In the genomic region with DNA sequence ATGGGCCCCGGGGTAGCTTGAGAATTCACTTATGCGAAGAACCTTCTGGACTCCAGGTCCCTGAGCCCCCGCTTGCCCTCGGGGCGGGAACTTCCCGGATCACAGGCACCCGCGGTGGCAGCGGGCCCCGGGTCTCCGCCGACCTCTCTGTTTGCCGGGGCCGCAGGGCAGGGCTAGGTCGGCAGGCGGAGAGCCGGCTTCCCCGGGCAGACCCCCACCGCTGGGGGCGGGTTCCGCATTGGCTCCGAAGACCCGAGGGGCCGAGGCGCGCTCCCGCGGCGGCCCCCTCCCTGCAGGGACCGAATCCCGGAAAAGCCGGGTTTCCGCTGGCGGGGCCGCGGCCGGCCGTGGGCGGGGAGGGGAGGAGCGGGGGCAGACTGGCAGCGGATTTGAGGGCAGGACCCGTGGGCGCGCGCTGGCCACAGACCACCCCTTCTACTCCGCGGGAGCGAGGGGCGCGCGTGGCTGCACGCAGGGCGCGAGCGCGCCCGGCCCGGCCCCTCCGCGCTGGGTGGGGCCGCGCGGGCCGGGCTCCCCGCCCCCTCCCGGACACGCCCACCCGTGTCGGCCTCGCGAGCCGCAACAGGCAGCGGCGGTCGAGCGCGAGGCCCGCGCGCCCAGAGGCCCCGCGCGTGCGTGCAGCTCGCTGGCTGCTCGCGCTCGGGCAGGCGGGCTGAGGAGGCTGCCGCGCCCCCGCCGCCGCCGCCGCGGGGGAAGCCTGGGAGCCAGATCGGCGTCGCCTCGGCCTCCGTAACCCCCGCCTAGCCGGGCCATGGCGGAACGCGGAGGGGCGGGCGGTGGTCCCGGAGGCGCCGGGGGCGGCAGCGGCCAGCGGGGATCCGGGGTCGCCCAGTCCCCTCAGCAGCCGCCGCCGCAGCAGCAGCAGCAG, we compare ENCODE assay signal across 8 cellular contexts. TPM values are rescaled to one million over a fixed set of nuclear protein-coding genes. Genes with fewer than 3 reads are reported as not detected.
DNase-seq lines count a peak whose midpoint lies in the region; ATAC-seq, FAIRE-seq and TF ChIP-seq lines count a peak whose summit lies in the region.

PACS1 (plus strand) TSS at position 558 of the 889 bp plus-strand sequence; CDS start at position 773, 215 bp downstream.

- peaks cover 49 to 66% (median 57%) of the 10 kb centered on the region in 11 experiments for H3K36me3 ChIP-seq in BLaER1 treated with 17β-estradiol and CSF1 and Interleukin-3, amounts not matched to agents 10 nM and 100 nM
- H3K36me3 ChIP-seq in HUES64 (ENCODE audit: insufficient read depth, low read length) (peaks cover 59% of the 10 kb centered on the region), left ventricle myocardium inferior (peaks cover 57% of the 10 kb centered on the region)

- ATAC-seq in GM19328 (IDR thresholded peaks at IDR 0.05; ENCODE audit: unreplicated experiment) = peak; percentile 62

- peak within 1 kb of the TSS; percentile 78 to 95 (median 91) for H3K4me3 ChIP-seq in BLaER1 treated with 17β-estradiol and CSF1 and Interleukin-3, amounts not matched to agents 10 nM and 100 nM
- H3K4me3 ChIP-seq in HUES64 (ENCODE audit: low read length) = peak within 1 kb of the TSS; percentile 71
- H3K4me3 ChIP-seq in left ventricle myocardium inferior = peak within 1 kb of the TSS; percentile 92

- H3K9me3 Mint-ChIP-seq in progenitor cell of endocrine pancreas (ENCODE audit: low read depth) = no peaks in the 10 kb centered on the region

- peak within 1 kb of the TSS; percentile 88 to 98 (median 94) for H3K4me2 ChIP-seq in BLaER1 treated with 17β-estradiol and CSF1 and Interleukin-3, amounts not matched to agents 10 nM and 100 nM

- H3K4me1 ChIP-seq in BLaER1 treated with 17β-estradiol and CSF1 and Interleukin-3, amounts not matched to agents 10 nM and 100 nM = peaks cover 53 to 64% (median 61%) of the 10 kb centered on the region in 10 experiments
- H3K4me1 ChIP-seq in HUES64 (ENCODE audit: insufficient read depth, low read length) (peaks cover 11% of the 10 kb centered on the region), left ventricle myocardium inferior (peaks cover 47% of the 10 kb centered on the region)

- TF ChIP-seq CTCF in left ventricle myocardium inferior (IDR thresholded peaks at IDR 0.05; ENCODE audit: borderline replicate concordance) = peak; percentile 12
- no peak for TF ChIP-seq CTCF in progenitor cell of endocrine pancreas (IDR thresholded peaks at IDR 0.05; ENCODE audit: unreplicated experiment)

- H3K4me3 Mint-ChIP-seq in progenitor cell of endocrine pancreas (ENCODE audit: low read depth) = peak within 1 kb of the TSS; percentile 90

- H4K20me1 ChIP-seq in BLaER1 treated with 17β-estradiol and CSF1 and Interleukin-3, amounts not matched to agents 10 nM and 100 nM = peaks cover 22 to 77% (median 48%) of the 10 kb centered on the region in 11 experiments; a peak in 19 of 22 replicates

- peak within 1 kb of the TSS; percentile 79 to 94 (median 89) for H3K9ac ChIP-seq in BLaER1 treated with 17β-estradiol and CSF1 and Interleukin-3, amounts not matched to agents 10 nM and 100 nM
- H3K9ac ChIP-seq in HUES64 (ENCODE audit: low read depth, low read length) = peak within 1 kb of the TSS; percentile 74

- H3K4me1 Mint-ChIP-seq in progenitor cell of endocrine pancreas (ENCODE audit: low read depth) = peaks cover 20% of the 10 kb centered on the region

- H3K27me3 ChIP-seq in BLaER1 treated with 17β-estradiol and CSF1 and Interleukin-3, amounts not matched to agents 10 nM and 100 nM = no peaks in the 10 kb centered on the region
- H3K27me3 ChIP-seq in HUES64 (ENCODE audit: insufficient read depth, low read length) (no peaks in the 10 kb centered on the region), left ventricle myocardium inferior (ENCODE audit: low read depth) (no peaks in the 10 kb centered on the region)

- peak within 1 kb of the TSS; percentile 86 for H3K27ac Mint-ChIP-seq in progenitor cell of endocrine pancreas

- no peaks in the 10 kb centered on the region for H3K9me3 ChIP-seq in BLaER1 treated with 17β-estradiol and CSF1 and Interleukin-3, amounts not matched to agents 10 nM and 100 nM (replicated peaks in 1 of 11)
- no peaks in the 10 kb centered on the region for H3K9me3 ChIP-seq in HUES64 (ENCODE audit: insufficient read depth, low read depth, low read length)
- H3K9me3 ChIP-seq in left ventricle myocardium inferior (replicated peaks) = no peaks in the 10 kb centered on the region

- WGBS in HUES64 = 1% methylated on average over 119 of the region's 120 CpGs

- no peaks in the 10 kb centered on the region for H3K27me3 Mint-ChIP-seq in progenitor cell of endocrine pancreas

- intact Hi-C loops in T-helper 2 cell treated with Interferon-gamma antibody and Interleukin-4, amounts not matched to agents 100 ng/mL and 5 ng/mL, for 36 hours (cut with micrococcal nuclease) = loop anchor here (1.0 kb wide), 1 partner anchor 18 kb away; the partner anchor contains the start of gene SF3B2
- intact Hi-C loops in left ventricle myocardium inferior (cut with micrococcal nuclease) = no loop called here

- peaks cover 25% of the 10 kb centered on the region for H3K36me3 Mint-ChIP-seq in progenitor cell of endocrine pancreas (ENCODE audit: insufficient read depth)

- FAIRE-seq in urothelium cell line (lab: Jason Lieb, UNC) = peak; percentile 79

- peak in 46 of 56 donors; percentile 23 to 85 (median 60) for DNase-seq in amygdala (lab: John Stamatoyannopoulos, UW)
- DNase-seq in left ventricle myocardium inferior = peak; percentile 86
- peak; percentile 46 for DNase-seq in progenitor cell of endocrine pancreas (ENCODE audit: low spot score, unreplicated experiment)
- peak; percentile 86 for DNase-seq in urothelium cell line (ENCODE audit: low spot score)

- H3K27ac ChIP-seq in BLaER1 treated with 17β-estradiol and CSF1 and Interleukin-3, amounts not matched to agents 10 nM and 100 nM = peak within 1 kb of the TSS; percentile 82 to 96 (median 92)
- H3K27ac ChIP-seq in HUES64 (ENCODE audit: low read depth, low read length) (peak within 1 kb of the TSS; percentile 89), left ventricle myocardium inferior (replicated peaks) (peak within 1 kb of the TSS; percentile 94)

RNA-seq across cellular contexts. Expression of gene PACS1, which starts in this region (rescaled TPM):
- 14.7 TPM for polyA plus RNA-seq in HUES64 (2013, experiment 1 of 2)
- polyA plus RNA-seq in HUES64 (2013, experiment 2 of 2) = 17.3 TPM
- 94.5 and 102 TPM in 2 replicates for total RNA-seq in T-helper 2 cell treated with Interferon-gamma antibody and Interleukin-4, amounts not matched to agents 100 ng/mL and 5 ng/mL, for 36 hours
- total RNA-seq in left ventricle myocardium inferior (54.9 TPM), progenitor cell of endocrine pancreas (68.3 and 72.3 TPM in 2 replicates)

Comparison
In these comparisons a context has a peak if more than half of its experiments do, and no peak if none do; other contexts are left out.
1. Peak in every context shown above with its lines: DNase-seq, ATAC-seq, H3K4me3 ChIP-seq and H3K27ac ChIP-seq.